ENCODE assay signal across 18 cellular contexts in genomic region chr16:4075534-4075933, GRCh38. TPM values are rescaled to one million over a fixed set of nuclear protein-coding genes. Genes with fewer than 3 reads are reported as not detected.
DNase-seq lines count a peak whose midpoint lies in the region; ATAC-seq and TF ChIP-seq lines count a peak whose summit lies in the region.
"Had no signal": no experiment of that assay in that cellular context is flagged by ENCODE, and none has a peak within 500 bp of the region (broad histone marks: within the 10 kb centered on the region; RNA-seq: fewer than 3 reads in every experiment).

No MANE protein-coding gene starts in this region.

- H3K36me3 ChIP-seq in breast epithelium = no peaks in the 10 kb centered on the region
- H3K36me3 ChIP-seq: HAP-1 had no signal

- H3K4me3 Mint-ChIP-seq in activated T-cell treated with anti-CD3 and anti-CD28 coated beads, Interleukin-2, amount 50 U/mL, for 72 hours = peak overlapping the region in 1 of 2 donors; percentile 37
- H3K4me3 Mint-ChIP-seq: CD8-positive, alpha-beta T cell had no signal

- ATAC-seq in activated T-cell treated with anti-CD3 and anti-CD28 coated beads, Interleukin-2, amount 50 U/mL, for 72 hours (replicated peaks in 1 of 2) = no peak
- ATAC-seq: A549; CD8-positive, alpha-beta T cell had no signal

- H3K36me3 Mint-ChIP-seq in activated T-cell treated with anti-CD3 and anti-CD28 coated beads, Interleukin-2, amount 50 U/mL, for 72 hours (ENCODE audit: insufficient read depth in 2 of 2) = peaks cover 3 to 5% of the 10 kb centered on the region in 2 donors
- H3K36me3 Mint-ChIP-seq: CD8-positive, alpha-beta T cell had no signal

- peak overlapping the region; percentile 26 for H3K27ac Mint-ChIP-seq in activated T-cell treated with anti-CD3 and anti-CD28 coated beads, Interleukin-2, amount 50 U/mL, for 72 hours
- H3K27ac Mint-ChIP-seq: CD8-positive, alpha-beta T cell had no signal

- TF ChIP-seq CTCF in breast epithelium (IDR thresholded peaks at IDR 0.05) = no peak

- H3K9me3 Mint-ChIP-seq in activated T-cell treated with anti-CD3 and anti-CD28 coated beads, Interleukin-2, amount 50 U/mL, for 72 hours = no peaks in the 10 kb centered on the region
- H3K9me3 Mint-ChIP-seq: CD8-positive, alpha-beta T cell had no signal

- no peaks in the 10 kb centered on the region for H3K27me3 Mint-ChIP-seq in activated T-cell treated with anti-CD3 and anti-CD28 coated beads, Interleukin-2, amount 50 U/mL, for 72 hours (ENCODE audit: low read depth)

- H3K9me3 ChIP-seq in breast epithelium = no peaks in the 10 kb centered on the region
- H3K9me3 ChIP-seq: A549, HAP-1 had no signal

- TF ChIP-seq POLR2A in breast epithelium (IDR thresholded peaks at IDR 0.05) = no peak

- intact Hi-C loops in breast epithelium (cut with DNase I; ENCODE audit: low total_unique reads) = loop anchor here (1.0 kb wide), 1 partner anchor 13 kb away; no protein-coding TSS in a partner anchor

- H3K4me1 Mint-ChIP-seq in activated T-cell treated with anti-CD3 and anti-CD28 coated beads, Interleukin-2, amount 50 U/mL, for 72 hours (ENCODE audit: low read depth) = peaks cover 35% of the 10 kb centered on the region

- peak overlapping the region; percentile 39 for H3K27ac ChIP-seq in cingulate gyrus (ENCODE audit: low read depth, low read length)
- peak overlapping the region; percentile 22 for H3K27ac ChIP-seq in temporal lobe (ENCODE audit: low read depth, low read length)
- H3K27ac ChIP-seq in breast epithelium = no peak overlapping the region
- H3K27ac ChIP-seq: 22Rv1, A549, C4-2B, GM23248 had no signal

- H3K4me1 ChIP-seq in breast epithelium = no peaks in the 10 kb centered on the region
- H3K4me1 ChIP-seq: A549 had no signal

- no peak for DNase-seq in activated T-cell treated with anti-CD3 and anti-CD28 coated beads, Interleukin-2, amount 50 U/mL, for 72 hours
- no peak for DNase-seq in activated T-cell treated with anti-CD3 and anti-CD28 coated beads, Interleukin-2, amount 50 U/mL, for 48 hours
- DNase-seq in SHP77 treated with DMSO at 0.1 percent for 48 hours (lab: John Stamatoyannopoulos, UW) = no peak
- DNase-seq in breast epithelium (ENCODE audit: low spot score in 2 of 2) = no peak
- DNase-seq in SIG-M5 (lab: John Stamatoyannopoulos, UW) = no peak
- DNase-seq: AML-193; Calu3; CD8-positive, alpha-beta T cell; DMS53; DND-41; EL; GM23248 had no signal

- H3K27me3 ChIP-seq in breast epithelium = no peaks in the 10 kb centered on the region

- no peak overlapping the region for H3K4me3 ChIP-seq in breast epithelium
- H3K4me3 ChIP-seq: A549, GM23248, HAP-1 had no signal

RNA-seq across cellular contexts. Expression of gene ADCY9, which starts 40.7 kb away (rescaled TPM):
- total RNA-seq in activated T-cell treated with anti-CD3 and anti-CD28 coated beads, Interleukin-2, amount 50 U/mL, for 72 hours = 10 to 100 TPM; 18.6 to 18.7 TPM
- total RNA-seq in temporal lobe = 7.1 TPM
- 10 to 100 TPM; 10.9 to 14.4 (median 12.0) TPM for total RNA-seq in breast epithelium

Comparison
In these comparisons a context has a peak if more than half of its experiments do, and no peak if none do; other contexts are left out.
1. H3K27ac ChIP-seq: peak in cingulate gyrus (single experiment) and temporal lobe (single experiment); none in breast epithelium (0 of 2).